ENCODE assay signal across 26 cellular contexts in the genomic region with DNA sequence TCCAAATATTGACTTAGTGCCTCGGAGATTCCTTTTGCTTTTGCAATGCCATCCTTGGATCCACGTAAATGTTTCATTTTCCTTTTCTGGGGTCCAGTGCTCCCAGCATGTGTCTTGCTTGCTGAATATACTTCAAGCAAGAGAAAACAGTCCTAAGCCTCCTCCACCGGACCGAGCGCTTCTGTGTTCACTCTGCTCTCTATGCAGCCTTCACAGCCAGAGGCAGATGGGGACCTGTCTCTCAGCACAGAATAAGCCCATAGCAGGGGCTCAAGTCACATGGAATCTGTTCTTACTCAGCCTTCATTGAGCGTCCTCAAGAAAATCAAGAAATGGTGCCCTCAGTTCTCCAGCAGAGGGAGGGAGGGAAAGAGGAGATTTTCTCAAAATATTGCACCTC.
"Had no signal": no experiment of that assay in that cellular context is flagged by ENCODE, and none has a peak within 500 bp of the region (broad histone marks: within the 10 kb centered on the region; RNA-seq: fewer than 3 reads in every experiment).

No MANE protein-coding gene starts in this region.

- H3K27ac Mint-ChIP-seq: dendritic cell treated with granulocyte-macrophage colony-stimulating factor and Interleukin-4, amounts not matched to agents 40 ng/mL and 50 ng/mL, for 4 days; immature natural killer cell; mesothelial cell of epicardium; naive thymus-derived CD4-positive, alpha-beta T cell; nephron; stimulated activated naive CD8-positive, alpha-beta T cell treated with anti-CD3 and anti-CD28 coated beads, Interleukin-15, amount 100 ng/mL, for 72 hours had no signal

- H3K4me3 ChIP-seq: esophagus squamous epithelium, heart right ventricle, psoas muscle, skin epidermis, spleen, suprapubic skin, transverse colon, upper lobe of right lung, uterus had no signal

- H3K4me3 Mint-ChIP-seq: dendritic cell treated with granulocyte-macrophage colony-stimulating factor and Interleukin-4, amounts not matched to agents 40 ng/mL and 50 ng/mL, for 4 days; immature natural killer cell; mesothelial cell of epicardium; naive thymus-derived CD4-positive, alpha-beta T cell; nephron; stimulated activated naive CD8-positive, alpha-beta T cell treated with anti-CD3 and anti-CD28 coated beads, Interleukin-15, amount 100 ng/mL, for 72 hours had no signal

- H3K27ac ChIP-seq: esophagus squamous epithelium, heart right ventricle, psoas muscle, skin epidermis, spleen, suprapubic skin, transverse colon, upper lobe of right lung, uterus had no signal

- H3K9me3 ChIP-seq: esophagus squamous epithelium, heart right ventricle, psoas muscle, spleen, suprapubic skin, transverse colon, upper lobe of right lung, uterus had no signal

- H3K36me3 Mint-ChIP-seq: immature natural killer cell, mesothelial cell of epicardium had no signal

- H3K36me3 ChIP-seq: esophagus squamous epithelium, transverse colon, upper lobe of right lung, uterus had no signal

- H3K9me3 Mint-ChIP-seq: dendritic cell treated with granulocyte-macrophage colony-stimulating factor and Interleukin-4, amounts not matched to agents 40 ng/mL and 50 ng/mL, for 4 days; mesothelial cell of epicardium; naive thymus-derived CD4-positive, alpha-beta T cell; nephron; stimulated activated naive CD8-positive, alpha-beta T cell treated with anti-CD3 and anti-CD28 coated beads, Interleukin-15, amount 100 ng/mL, for 72 hours had no signal

- DNase-seq: cerebellar nuclear complex; effector memory CD4-positive, alpha-beta T cell; erythroblast; esophagus squamous epithelium; foreskin melanocyte; glutamatergic neuron; heart right ventricle; hypothalamus; immature natural killer cell; mesenchymal stem cell; naive thymus-derived CD4-positive, alpha-beta T cell; nucleus accumbens; psoas muscle; right cardiac atrium; spleen; stimulated activated naive CD4-positive, alpha-beta T cell; stimulated activated naive CD8-positive, alpha-beta T cell treated with anti-CD3 and anti-CD28 coated beads, Interleukin-15, amount 100 ng/mL, for 72 hours; transverse colon; upper lobe of right lung; uterus had no signal

- ATAC-seq: heart right ventricle; left lobe of liver; naive thymus-derived CD4-positive, alpha-beta T cell; psoas muscle; right cardiac atrium; stimulated activated naive CD8-positive, alpha-beta T cell treated with anti-CD3 and anti-CD28 coated beads, Interleukin-15, amount 100 ng/mL, for 72 hours; upper lobe of right lung had no signal

- H3K4me1 Mint-ChIP-seq: immature natural killer cell; mesothelial cell of epicardium; naive thymus-derived CD4-positive, alpha-beta T cell; nephron; stimulated activated naive CD8-positive, alpha-beta T cell treated with anti-CD3 and anti-CD28 coated beads, Interleukin-15, amount 100 ng/mL, for 72 hours had no signal

- H3K4me1 ChIP-seq: heart right ventricle, psoas muscle, spleen, upper lobe of right lung, uterus had no signal

- H3K27me3 Mint-ChIP-seq: dendritic cell treated with granulocyte-macrophage colony-stimulating factor and Interleukin-4, amounts not matched to agents 40 ng/mL and 50 ng/mL, for 4 days; naive thymus-derived CD4-positive, alpha-beta T cell; stimulated activated naive CD8-positive, alpha-beta T cell treated with anti-CD3 and anti-CD28 coated beads, Interleukin-15, amount 100 ng/mL, for 72 hours had no signal

- H3K27me3 ChIP-seq: esophagus squamous epithelium, heart right ventricle, spleen, suprapubic skin, transverse colon, upper lobe of right lung, uterus had no signal
